Comparison of ENCODE assay signal across 8 cellular contexts in the genomic region with DNA sequence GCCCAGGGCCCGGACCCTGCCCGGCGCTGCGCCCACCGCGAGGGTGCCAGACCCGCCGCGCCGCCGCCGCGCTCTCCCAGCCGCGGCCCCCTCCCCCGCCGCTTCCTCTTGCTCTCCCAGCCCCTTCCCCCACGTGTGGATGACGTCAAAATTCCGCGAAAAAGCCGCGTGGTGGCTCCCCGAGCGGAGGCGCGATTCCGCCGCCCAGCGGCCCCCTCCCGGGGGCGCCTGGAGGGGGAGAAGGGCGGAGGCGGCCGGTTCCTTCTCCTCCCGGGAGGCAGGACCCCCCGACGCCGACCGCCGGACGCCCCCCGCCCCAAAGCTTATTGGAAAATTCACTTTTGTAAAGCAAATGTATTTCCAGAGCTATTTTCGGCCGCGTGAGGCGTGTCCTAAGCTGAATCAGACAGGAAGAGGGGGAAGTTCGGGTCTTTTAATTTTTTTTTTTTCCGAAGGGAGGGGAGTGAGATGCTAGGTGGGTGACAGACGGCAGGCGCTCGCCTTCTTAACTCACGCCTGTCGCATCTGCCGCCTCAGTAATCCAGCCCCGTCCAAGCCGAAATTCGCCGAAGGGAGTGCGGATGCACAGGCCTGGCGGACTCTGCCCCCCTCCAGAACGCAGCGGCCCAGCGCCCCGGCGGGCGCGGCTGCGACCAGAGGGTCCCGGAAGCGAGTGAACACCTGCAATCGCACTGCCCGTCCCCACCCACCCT. TPM values are rescaled to one million over a fixed set of nuclear protein-coding genes. Genes with fewer than 3 reads are reported as not detected.
DNase-seq lines count a peak whose midpoint lies in the region; ATAC-seq and TF ChIP-seq lines count a peak whose summit lies in the region.

No MANE protein-coding gene starts in this region.

- intact Hi-C loops in OCI-LY7 (cut with micrococcal nuclease; ENCODE audit: unreplicated experiment), result no loop called here
- intact Hi-C loops in head of caudate nucleus (cut with DNase I), result loop anchor here (5.0 kb wide), 1 partner anchor 227 kb away; no protein-coding TSS in a partner anchor
- intact Hi-C loops in ovary (cut with DNase I), result no loop called here
- intact Hi-C loops in testis (cut with DNase I; ENCODE audit: low total_unique reads), result no loop called here

- DNase-seq in BE2C (peak; percentile 47), OCI-LY7 (ENCODE audit: low spot score) (peak; percentile 63), head of caudate nucleus (peak in 41 of 42 donors; percentile 50 to 91 (median 80)), ovary (peak; percentile 77 to 83 (median 82)), testis (peak; percentile 87), cortex of kidney (lab: John Stamatoyannopoulos, UW) (no peak)
- peak; percentile 97 for DNase-seq in activated effector memory CD4-positive, alpha-beta T cell treated with anti-CD3 and anti-CD28 coated beads, Interleukin-2, amount 50 U/mL, for 16 hours

- no peak overlapping the region for H2AFZ ChIP-seq in OCI-LY7 (ENCODE audit: low read length)

- ATAC-seq in GM21447 (IDR thresholded peaks at IDR 0.05; ENCODE audit: unreplicated experiment), result peak; percentile 29

- CTCF ChIA-PET in OCI-LY7 (lab: Charles Lee; ENCODE audit: unreplicated experiment), result interaction anchor here (0.6 kb wide), 1 partner anchor 154 kb away, joined by 3 read pairs; no protein-coding TSS in a partner anchor

- H3K36me3 ChIP-seq in BE2C, result no peaks in the 10 kb centered on the region
- H3K36me3 ChIP-seq in OCI-LY7 (ENCODE audit: insufficient read depth, low read length), result no peaks in the 10 kb centered on the region
- H3K36me3 ChIP-seq in ovary, result no peaks in the 10 kb centered on the region
- no peaks in the 10 kb centered on the region for H3K36me3 ChIP-seq in testis (ENCODE audit: low read depth, missing control alignments)

- H3K9me2 ChIP-seq in OCI-LY7 (ENCODE audit: insufficient read depth, low read length), result no peaks in the 10 kb centered on the region

- H3K27ac ChIP-seq in OCI-LY7 (ENCODE audit: low read depth, low read length, poor library complexity, severe bottlenecking) (no peak overlapping the region), ovary (peak overlapping the region in 1 of 2 donors; percentile 3), testis (peak overlapping the region; percentile 73 to 92)

- POLR2A ChIA-PET in OCI-LY7 (lab: Charles Lee), result no interaction called here

- H3K4me3 ChIP-seq in BE2C (ENCODE audit: low read depth, low read length), result peak overlapping the region; percentile 20; the same call in 1 of the 2 replicates
- H3K4me3 ChIP-seq in OCI-LY7 (ENCODE audit: low read depth, low read length, poor library complexity, severe bottlenecking), result peak overlapping the region; percentile 63
- H3K4me3 ChIP-seq in ovary, result peak overlapping the region; percentile 43
- H3K4me3 ChIP-seq in testis, result peak overlapping the region; percentile 41 to 85

- no peak for TF ChIP-seq CTCF in BE2C (IDR thresholded peaks at IDR 0.05; ENCODE audit: low read depth, low read length)
- TF ChIP-seq CTCF in OCI-LY7 (conservative IDR thresholded peaks at IDR 0.05; ENCODE audit: low read length), result 0 out of 2 replicates have a peak, but pooled peaks have one; percentile 13
- TF ChIP-seq CTCF in ovary (IDR thresholded peaks at IDR 0.05), result peak in 1 of 3 donors; percentile 18
- TF ChIP-seq CTCF in testis (IDR thresholded peaks at IDR 0.05), result peak in 1 of 3 experiments; percentile 7

- no TSS peak for BruUV-seq in OCI-LY7 (replicated peaks; lab: Mats Ljungman, UMichigan)

- H3K9me3 ChIP-seq in BE2C (no peaks in the 10 kb centered on the region; the same call in 1 of the 2 replicates), OCI-LY7 (ENCODE audit: low read length) (no peaks in the 10 kb centered on the region), ovary (no peaks in the 10 kb centered on the region), testis (no peaks in the 10 kb centered on the region)

- peaks cover 97% of the 10 kb centered on the region for H3K27me3 ChIP-seq in BE2C
- H3K27me3 ChIP-seq in ovary, result no peaks in the 10 kb centered on the region
- no peaks in the 10 kb centered on the region for H3K27me3 ChIP-seq in testis

- TF ChIP-seq EP300 in ovary (IDR thresholded peaks at IDR 0.05), result no peak

- peak; percentile 30 for TF ChIP-seq POLR2A in ovary (IDR thresholded peaks at IDR 0.05)
- no peak for TF ChIP-seq POLR2A in testis (IDR thresholded peaks at IDR 0.05)

- no peaks in the 10 kb centered on the region for H4K20me1 ChIP-seq in OCI-LY7 (ENCODE audit: insufficient read depth, low read length)

- no peaks in the 10 kb centered on the region for H3K4me1 ChIP-seq in BE2C
- peaks cover 18% of the 10 kb centered on the region for H3K4me1 ChIP-seq in OCI-LY7 (ENCODE audit: insufficient read depth, low read length, poor library complexity, severe bottlenecking)
- H3K4me1 ChIP-seq in ovary (ENCODE audit: insufficient read depth), result peaks cover 16% of the 10 kb centered on the region
- H3K4me1 ChIP-seq in testis, result peaks cover 12% of the 10 kb centered on the region

- 1 to 2% (median 2%) methylated on average over 68 to 73 of the region's 73 CpGs for WGBS in ovary, 3 donors
- 1% methylated on average over 44 to 69 of the region's 73 CpGs for WGBS in testis, 2 donors

- no peaks in the 10 kb centered on the region for H3K79me2 ChIP-seq in OCI-LY7 (ENCODE audit: insufficient read depth, low read depth, low read length)

- peak overlapping the region; percentile 81 for H3K4me2 ChIP-seq in OCI-LY7 (ENCODE audit: low read length)

RNA-seq across cellular contexts. Expression of a gene that starts 4.1 kb away (rescaled TPM):
- not detected for polyA plus RNA-seq in BE2C (2012; ENCODE audit: insufficient read depth, insufficient read length, low read depth)
- not detected in 2 replicates for total RNA-seq in OCI-LY7 (2014; rRNA removed; shearing (Covaris generic))
- not detected in 2 replicates for total RNA-seq in OCI-LY7 (2022)
- total RNA-seq in ovary, result 100 to 1,000 TPM in 1 of 7 donors, 10 to 100 TPM in 6; 24.1 to 105 (median 70.7) TPM
- polyA plus RNA-seq in ovary, result 10 to 100 TPM in 1 of 2 donors, 1 to 10 TPM in 1; 4.0 to 16.3 TPM
- 10 to 100 TPM; 19.9 to 21.3 TPM for total RNA-seq in testis
- 7.9 TPM for polyA plus RNA-seq in testis (ENCODE audit: insufficient read depth, low read depth, low replicate concordance)

RNA-seq across cellular contexts. Expression of a gene that starts 51.6 kb away (rescaled TPM):
- 9.6 TPM for polyA plus RNA-seq in BE2C (2012; ENCODE audit: insufficient read depth, insufficient read length, low read depth)
- total RNA-seq in OCI-LY7 (2014; rRNA removed; shearing (Covaris generic)), result 8.0 and 15.4 TPM in 2 replicates
- total RNA-seq in OCI-LY7 (2022) (18.2 and 24.7 TPM in 2 replicates), ovary (10 to 100 TPM in 1 of 7 donors, 1 to 10 TPM in 5, under 1 TPM in 1; 0.36 to 10.3 (median 4.1) TPM), testis (10 to 100 TPM in 1 of 2 donors, 1 to 10 TPM in 1; 5.1 to 14.6 TPM)
- polyA plus RNA-seq in ovary (1 to 10 TPM; 1.0 to 8.1 TPM), testis (ENCODE audit: insufficient read depth, low read depth, low replicate concordance) (14.2 TPM)

Comparison
In these comparisons a context has a peak if more than half of its experiments do, and no peak if none do; other contexts are left out.
1. RNA of a gene that starts 4.1 kb away (total RNA-seq): 24.1 to 105 TPM in ovary and 19.9 to 21.3 TPM in testis; not detected in OCI-LY7; every median in the first group is over 10 times any median in the second.
2. Peak in every context shown above with its lines, with median percentiles within 50 percentile points of each other: H3K4me3 ChIP-seq.